In the genomic region with DNA sequence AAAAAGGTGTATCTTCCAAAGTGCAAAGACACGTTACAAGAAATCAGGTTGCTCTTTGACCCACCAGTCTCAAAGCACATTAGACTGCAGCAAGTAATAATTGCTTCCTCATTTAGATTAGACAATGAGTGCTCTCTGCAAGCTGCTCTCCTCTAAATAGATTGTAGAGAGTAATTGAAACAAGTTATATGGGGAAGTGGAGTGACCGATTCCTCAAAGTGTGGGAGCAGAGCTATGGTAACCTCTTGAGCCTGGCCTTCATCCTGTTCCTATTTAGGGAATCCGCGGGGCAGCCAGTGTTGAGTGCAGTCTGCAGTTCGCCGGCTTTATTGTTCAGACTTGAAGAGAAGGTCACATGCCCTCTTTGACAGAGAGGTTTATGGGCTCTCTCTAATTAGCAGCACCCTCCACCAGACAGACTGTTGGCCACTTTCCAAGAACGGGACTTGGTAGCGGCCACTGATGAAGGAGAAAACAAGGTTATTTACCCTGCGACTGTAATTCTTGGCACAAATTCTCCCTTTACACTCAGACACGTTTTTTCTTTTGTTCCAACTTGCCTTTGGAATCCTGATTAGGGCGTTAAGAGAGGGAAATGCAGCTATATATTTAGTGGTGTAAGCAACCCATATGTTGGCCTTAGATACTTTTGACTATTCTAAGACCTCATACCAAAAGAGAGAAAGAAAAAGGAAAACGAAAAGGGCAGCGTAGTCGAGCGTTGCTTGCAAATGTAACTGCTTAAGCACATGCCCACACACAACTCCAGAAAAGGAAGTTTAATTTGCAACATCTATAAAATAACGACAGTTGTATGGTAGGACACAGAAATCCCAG, we compare ENCODE assay signal across 1 cellular context.
TF ChIP-seq lines count a peak whose summit lies in the region.

No MANE protein-coding gene starts in this region.

TF ChIP-seq in HEK293, 187 proteins besides CTCF, POLR2A, EP300 and RAD21 (continued from another document and continues in another):
- peak; percentile 61 for TF ChIP-seq KLF10 (tag by site-specific recombination; IDR thresholded peaks at IDR 0.05)
- peak; percentile 64 for TF ChIP-seq ZNF561 (tag by site-specific recombination; IDR thresholded peaks at IDR 0.05; ENCODE audit: borderline replicate concordance)
- TF ChIP-seq, protein P1, sequence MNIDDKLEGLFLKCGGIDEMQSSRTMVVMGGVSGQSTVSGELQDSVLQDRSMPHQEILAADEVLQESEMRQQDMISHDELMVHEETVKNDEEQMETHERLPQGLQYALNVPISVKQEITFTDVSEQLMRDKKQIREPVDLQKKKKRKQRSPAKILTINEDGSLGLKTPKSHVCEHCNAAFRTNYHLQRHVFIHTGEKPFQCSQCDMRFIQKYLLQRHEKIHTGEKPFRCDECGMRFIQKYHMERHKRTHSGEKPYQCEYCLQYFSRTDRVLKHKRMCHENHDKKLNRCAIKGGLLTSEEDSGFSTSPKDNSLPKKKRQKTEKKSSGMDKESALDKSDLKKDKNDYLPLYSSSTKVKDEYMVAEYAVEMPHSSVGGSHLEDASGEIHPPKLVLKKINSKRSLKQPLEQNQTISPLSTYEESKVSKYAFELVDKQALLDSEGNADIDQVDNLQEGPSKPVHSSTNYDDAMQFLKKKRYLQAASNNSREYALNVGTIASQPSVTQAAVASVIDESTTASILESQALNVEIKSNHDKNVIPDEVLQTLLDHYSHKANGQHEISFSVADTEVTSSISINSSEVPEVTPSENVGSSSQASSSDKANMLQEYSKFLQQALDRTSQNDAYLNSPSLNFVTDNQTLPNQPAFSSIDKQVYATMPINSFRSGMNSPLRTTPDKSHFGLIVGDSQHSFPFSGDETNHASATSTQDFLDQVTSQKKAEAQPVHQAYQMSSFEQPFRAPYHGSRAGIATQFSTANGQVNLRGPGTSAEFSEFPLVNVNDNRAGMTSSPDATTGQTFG (tag by site-specific recombination; IDR thresholded peaks at IDR 0.05; ENCODE audit: borderline replicate concordance): no peak
- TF ChIP-seq ZNF423 (tag by site-specific recombination; IDR thresholded peaks at IDR 0.05): peak; percentile 78
- no peak for TF ChIP-seq MEIS1 (CRISPR knock-in tag; IDR thresholded peaks at IDR 0.05; ENCODE audit: borderline replicate concordance)
- TF ChIP-seq, protein P2, sequence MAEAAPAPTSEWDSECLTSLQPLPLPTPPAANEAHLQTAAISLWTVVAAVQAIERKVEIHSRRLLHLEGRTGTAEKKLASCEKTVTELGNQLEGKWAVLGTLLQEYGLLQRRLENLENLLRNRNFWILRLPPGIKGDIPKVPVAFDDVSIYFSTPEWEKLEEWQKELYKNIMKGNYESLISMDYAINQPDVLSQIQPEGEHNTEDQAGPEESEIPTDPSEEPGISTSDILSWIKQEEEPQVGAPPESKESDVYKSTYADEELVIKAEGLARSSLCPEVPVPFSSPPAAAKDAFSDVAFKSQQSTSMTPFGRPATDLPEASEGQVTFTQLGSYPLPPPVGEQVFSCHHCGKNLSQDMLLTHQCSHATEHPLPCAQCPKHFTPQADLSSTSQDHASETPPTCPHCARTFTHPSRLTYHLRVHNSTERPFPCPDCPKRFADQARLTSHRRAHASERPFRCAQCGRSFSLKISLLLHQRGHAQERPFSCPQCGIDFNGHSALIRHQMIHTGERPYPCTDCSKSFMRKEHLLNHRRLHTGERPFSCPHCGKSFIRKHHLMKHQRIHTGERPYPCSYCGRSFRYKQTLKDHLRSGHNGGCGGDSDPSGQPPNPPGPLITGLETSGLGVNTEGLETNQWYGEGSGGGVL (tag by site-specific recombination; IDR thresholded peaks at IDR 0.05): peak; percentile 88
- TF ChIP-seq GFI1B (tag by site-specific recombination; IDR thresholded peaks at IDR 0.05): no peak
- 0 out of 2 replicates have a peak, but pooled peaks have one; percentile 7 for TF ChIP-seq SCRT1 (tag by site-specific recombination; IDR thresholded peaks at IDR 0.05; ENCODE audit: borderline replicate concordance)
- TF ChIP-seq ZNF629 (tag by site-specific recombination; IDR thresholded peaks at IDR 0.05): peak; percentile 64
- TF ChIP-seq, protein P3, sequence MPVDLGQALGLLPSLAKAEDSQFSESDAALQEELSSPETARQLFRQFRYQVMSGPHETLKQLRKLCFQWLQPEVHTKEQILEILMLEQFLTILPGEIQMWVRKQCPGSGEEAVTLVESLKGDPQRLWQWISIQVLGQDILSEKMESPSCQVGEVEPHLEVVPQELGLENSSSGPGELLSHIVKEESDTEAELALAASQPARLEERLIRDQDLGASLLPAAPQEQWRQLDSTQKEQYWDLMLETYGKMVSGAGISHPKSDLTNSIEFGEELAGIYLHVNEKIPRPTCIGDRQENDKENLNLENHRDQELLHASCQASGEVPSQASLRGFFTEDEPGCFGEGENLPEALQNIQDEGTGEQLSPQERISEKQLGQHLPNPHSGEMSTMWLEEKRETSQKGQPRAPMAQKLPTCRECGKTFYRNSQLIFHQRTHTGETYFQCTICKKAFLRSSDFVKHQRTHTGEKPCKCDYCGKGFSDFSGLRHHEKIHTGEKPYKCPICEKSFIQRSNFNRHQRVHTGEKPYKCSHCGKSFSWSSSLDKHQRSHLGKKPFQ (tag by site-specific recombination; IDR thresholded peaks at IDR 0.05): peak; percentile 48; the same call in 1 of the 2 replicates
- TF ChIP-seq ZXDB (tag by site-specific recombination; IDR thresholded peaks at IDR 0.05): no peak; the same call in none of the 2 replicates
- TF ChIP-seq ZNF140 (tag by site-specific recombination; IDR thresholded peaks at IDR 0.05): no peak
- TF ChIP-seq ZNF121 (tag by site-specific recombination; IDR thresholded peaks at IDR 0.05): no peak
- TF ChIP-seq, protein P4, sequence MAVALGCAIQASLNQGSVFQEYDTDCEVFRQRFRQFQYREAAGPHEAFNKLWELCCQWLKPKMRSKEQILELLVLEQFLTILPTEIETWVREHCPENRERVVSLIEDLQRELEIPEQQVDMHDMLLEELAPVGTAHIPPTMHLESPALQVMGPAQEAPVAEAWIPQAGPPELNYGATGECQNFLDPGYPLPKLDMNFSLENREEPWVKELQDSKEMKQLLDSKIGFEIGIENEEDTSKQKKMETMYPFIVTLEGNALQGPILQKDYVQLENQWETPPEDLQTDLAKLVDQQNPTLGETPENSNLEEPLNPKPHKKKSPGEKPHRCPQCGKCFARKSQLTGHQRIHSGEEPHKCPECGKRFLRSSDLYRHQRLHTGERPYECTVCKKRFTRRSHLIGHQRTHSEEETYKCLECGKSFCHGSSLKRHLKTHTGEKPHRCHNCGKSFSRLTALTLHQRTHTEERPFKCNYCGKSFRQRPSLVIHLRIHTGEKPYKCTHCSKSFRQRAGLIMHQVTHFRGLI (tag by site-specific recombination; IDR thresholded peaks at IDR 0.05): peak; percentile 8; the same call in 1 of the 2 replicates
- peak; percentile 62 for TF ChIP-seq PRDM1 (tag by site-specific recombination; IDR thresholded peaks at IDR 0.05)
- peak; percentile 79 for TF ChIP-seq FEZF1 (tag by site-specific recombination; IDR thresholded peaks at IDR 0.05)
- TF ChIP-seq ZNF791 (tag by site-specific recombination; IDR thresholded peaks at IDR 0.05): no peak
- TF ChIP-seq GLIS1 (tag by site-specific recombination; IDR thresholded peaks at IDR 0.05): peak; percentile 68
- TF ChIP-seq ZBTB8A (tag by site-specific recombination; IDR thresholded peaks at IDR 0.05): peak; percentile 56
- TF ChIP-seq, protein P5, sequence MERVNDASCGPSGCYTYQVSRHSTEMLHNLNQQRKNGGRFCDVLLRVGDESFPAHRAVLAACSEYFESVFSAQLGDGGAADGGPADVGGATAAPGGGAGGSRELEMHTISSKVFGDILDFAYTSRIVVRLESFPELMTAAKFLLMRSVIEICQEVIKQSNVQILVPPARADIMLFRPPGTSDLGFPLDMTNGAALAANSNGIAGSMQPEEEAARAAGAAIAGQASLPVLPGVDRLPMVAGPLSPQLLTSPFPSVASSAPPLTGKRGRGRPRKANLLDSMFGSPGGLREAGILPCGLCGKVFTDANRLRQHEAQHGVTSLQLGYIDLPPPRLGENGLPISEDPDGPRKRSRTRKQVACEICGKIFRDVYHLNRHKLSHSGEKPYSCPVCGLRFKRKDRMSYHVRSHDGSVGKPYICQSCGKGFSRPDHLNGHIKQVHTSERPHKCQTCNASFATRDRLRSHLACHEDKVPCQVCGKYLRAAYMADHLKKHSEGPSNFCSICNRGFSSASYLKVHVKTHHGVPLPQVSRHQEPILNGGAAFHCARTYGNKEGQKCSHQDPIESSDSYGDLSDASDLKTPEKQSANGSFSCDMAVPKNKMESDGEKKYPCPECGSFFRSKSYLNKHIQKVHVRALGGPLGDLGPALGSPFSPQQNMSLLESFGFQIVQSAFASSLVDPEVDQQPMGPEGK (tag by site-specific recombination; IDR thresholded peaks at IDR 0.05): peak; percentile 56
- peak; percentile 92; the same call in 1 of the 2 replicates for TF ChIP-seq SP7 (tag by site-specific recombination; IDR thresholded peaks at IDR 0.05)
- TF ChIP-seq RBAK (tag by site-specific recombination; IDR thresholded peaks at IDR 0.05): no peak
- TF ChIP-seq REPIN1 (tag by site-specific recombination; IDR thresholded peaks at IDR 0.05; ENCODE audit: low read depth): no peak
- TF ChIP-seq ZNF354C (tag by site-specific recombination; IDR thresholded peaks at IDR 0.05; ENCODE audit: borderline replicate concordance, low read depth): no peak
- TF ChIP-seq ZNF37A (tag by site-specific recombination; IDR thresholded peaks at IDR 0.05): 0 out of 2 replicates have a peak, but pooled peaks have one; percentile 3
- TF ChIP-seq ZFP69B (tag by site-specific recombination; IDR thresholded peaks at IDR 0.05): 0 out of 2 replicates have a peak, but pooled peaks have one; percentile 11
- peak; percentile 69; the same call in 1 of the 2 replicates for TF ChIP-seq ZNF76 (tag by site-specific recombination; IDR thresholded peaks at IDR 0.05; ENCODE audit: borderline replicate concordance, low read depth)
- 0 out of 2 replicates have a peak, but pooled peaks have one; percentile 37 for TF ChIP-seq ZNF24 (tag by site-specific recombination; IDR thresholded peaks at IDR 0.05)
- peak; percentile 89; the same call in 1 of the 2 replicates for TF ChIP-seq ZNF366 (tag by site-specific recombination; conservative IDR thresholded peaks at IDR 0.05)
- no peak for TF ChIP-seq ZNF19 (tag by site-specific recombination; IDR thresholded peaks at IDR 0.05; ENCODE audit: low read depth)
- peak; percentile 10; the same call in 1 of the 2 replicates for TF ChIP-seq ZSCAN23 (tag by site-specific recombination; IDR thresholded peaks at IDR 0.05)
- TF ChIP-seq ZFHX2 (tag by site-specific recombination; conservative IDR thresholded peaks at IDR 0.05): no peak
- peak; percentile 55; the same call in 1 of the 2 replicates for TF ChIP-seq TRIM28 (IDR thresholded peaks at IDR 0.05; ENCODE audit: borderline replicate concordance, low read length)
- TF ChIP-seq ZBTB17 (tag by site-specific recombination; IDR thresholded peaks at IDR 0.05): peak; percentile 82
- TF ChIP-seq, protein P6, sequence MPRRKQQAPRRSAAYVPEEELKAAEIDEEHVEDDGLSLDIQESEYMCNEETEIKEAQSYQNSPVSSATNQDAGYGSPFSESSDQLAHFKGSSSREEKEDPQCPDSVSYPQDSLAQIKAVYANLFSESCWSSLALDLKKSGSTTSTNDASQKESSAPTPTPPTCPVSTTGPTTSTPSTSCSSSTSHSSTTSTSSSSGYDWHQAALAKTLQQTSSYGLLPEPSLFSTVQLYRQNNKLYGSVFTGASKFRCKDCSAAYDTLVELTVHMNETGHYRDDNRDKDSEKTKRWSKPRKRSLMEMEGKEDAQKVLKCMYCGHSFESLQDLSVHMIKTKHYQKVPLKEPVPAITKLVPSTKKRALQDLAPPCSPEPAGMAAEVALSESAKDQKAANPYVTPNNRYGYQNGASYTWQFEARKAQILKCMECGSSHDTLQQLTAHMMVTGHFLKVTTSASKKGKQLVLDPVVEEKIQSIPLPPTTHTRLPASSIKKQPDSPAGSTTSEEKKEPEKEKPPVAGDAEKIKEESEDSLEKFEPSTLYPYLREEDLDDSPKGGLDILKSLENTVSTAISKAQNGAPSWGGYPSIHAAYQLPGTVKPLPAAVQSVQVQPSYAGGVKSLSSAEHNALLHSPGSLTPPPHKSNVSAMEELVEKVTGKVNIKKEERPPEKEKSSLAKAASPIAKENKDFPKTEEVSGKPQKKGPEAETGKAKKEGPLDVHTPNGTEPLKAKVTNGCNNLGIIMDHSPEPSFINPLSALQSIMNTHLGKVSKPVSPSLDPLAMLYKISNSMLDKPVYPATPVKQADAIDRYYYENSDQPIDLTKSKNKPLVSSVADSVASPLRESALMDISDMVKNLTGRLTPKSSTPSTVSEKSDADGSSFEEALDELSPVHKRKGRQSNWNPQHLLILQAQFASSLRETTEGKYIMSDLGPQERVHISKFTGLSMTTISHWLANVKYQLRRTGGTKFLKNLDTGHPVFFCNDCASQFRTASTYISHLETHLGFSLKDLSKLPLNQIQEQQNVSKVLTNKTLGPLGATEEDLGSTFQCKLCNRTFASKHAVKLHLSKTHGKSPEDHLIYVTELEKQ (tag by site-specific recombination; IDR thresholded peaks at IDR 0.05; ENCODE audit: borderline replicate concordance): peak; percentile 72; the same call in 1 of the 2 replicates
- TF ChIP-seq, protein P7, sequence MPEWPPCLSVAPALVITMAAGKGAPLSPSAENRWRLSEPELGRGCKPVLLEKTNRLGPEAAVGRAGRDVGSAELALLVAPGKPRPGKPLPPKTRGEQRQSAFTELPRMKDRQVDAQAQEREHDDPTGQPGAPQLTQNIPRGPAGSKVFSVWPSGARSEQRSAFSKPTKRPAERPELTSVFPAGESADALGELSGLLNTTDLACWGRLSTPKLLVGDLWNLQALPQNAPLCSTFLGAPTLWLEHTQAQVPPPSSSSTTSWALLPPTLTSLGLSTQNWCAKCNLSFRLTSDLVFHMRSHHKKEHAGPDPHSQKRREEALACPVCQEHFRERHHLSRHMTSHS (tag by site-specific recombination; IDR thresholded peaks at IDR 0.05): no peak
- TF ChIP-seq, protein P8, sequence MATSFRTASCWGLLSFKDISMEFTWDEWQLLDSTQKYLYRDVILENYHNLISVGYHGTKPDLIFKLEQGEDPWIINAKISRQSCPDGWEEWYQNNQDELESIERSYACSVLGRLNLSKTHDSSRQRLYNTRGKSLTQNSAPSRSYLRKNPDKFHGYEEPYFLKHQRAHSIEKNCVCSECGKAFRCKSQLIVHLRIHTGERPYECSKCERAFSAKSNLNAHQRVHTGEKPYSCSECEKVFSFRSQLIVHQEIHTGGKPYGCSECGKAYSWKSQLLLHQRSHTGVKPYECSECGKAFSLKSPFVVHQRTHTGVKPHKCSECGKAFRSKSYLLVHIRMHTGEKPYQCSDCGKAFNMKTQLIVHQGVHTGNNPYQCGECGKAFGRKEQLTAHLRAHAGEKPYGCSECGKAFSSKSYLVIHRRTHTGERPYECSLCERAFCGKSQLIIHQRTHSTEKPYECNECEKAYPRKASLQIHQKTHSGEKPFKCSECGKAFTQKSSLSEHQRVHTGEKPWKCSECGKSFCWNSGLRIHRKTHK (tag by site-specific recombination; IDR thresholded peaks at IDR 0.05): no peak
